ENCODE assay signal across 18 cellular contexts in the genomic region with DNA sequence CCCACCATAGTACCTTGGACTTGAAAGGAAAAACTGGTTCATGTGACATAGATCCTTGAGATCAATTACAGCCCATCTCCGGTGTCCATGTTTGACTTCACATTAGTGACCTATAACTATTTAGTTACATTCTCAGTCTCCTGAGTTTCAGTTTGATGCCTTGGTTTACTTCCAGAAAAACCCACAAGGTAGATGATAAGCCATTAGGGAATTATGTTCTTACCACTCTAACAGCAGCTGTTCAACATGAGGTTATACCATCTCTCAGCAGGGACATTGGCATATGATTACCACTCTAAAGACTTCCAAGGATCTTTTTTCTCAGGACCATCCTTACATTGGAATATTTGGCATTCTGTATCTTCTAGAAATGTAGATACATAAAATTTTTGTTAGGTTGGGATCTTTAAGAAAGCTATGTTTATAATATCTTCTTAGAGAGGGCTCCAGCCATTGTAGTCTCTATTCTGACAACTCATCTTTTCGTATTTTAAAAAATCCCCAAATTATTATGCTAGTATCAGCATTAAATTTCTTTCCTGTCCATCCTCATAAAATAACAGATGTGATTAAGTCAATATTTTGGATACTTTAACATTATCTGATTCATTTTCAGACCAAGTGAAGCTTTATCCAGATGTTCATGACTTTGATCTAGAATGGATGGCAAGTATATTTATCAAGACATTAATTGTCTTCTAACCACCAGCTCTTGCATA.
DNase-seq lines count a peak whose midpoint lies in the region; ATAC-seq and TF ChIP-seq lines count a peak whose summit lies in the region.
"Had no signal": no experiment of that assay in that cellular context is flagged by ENCODE, and none has a peak within 500 bp of the region (broad histone marks: within the 10 kb centered on the region; RNA-seq: fewer than 3 reads in every experiment).

No MANE protein-coding gene starts in this region.

- peaks cover under 1% of the 10 kb centered on the region for H3K9me3 Mint-ChIP-seq in mesothelial cell of epicardium
- peaks cover 4% of the 10 kb centered on the region; the same call in 1 of the 3 replicates for H3K9me3 Mint-ChIP-seq in GM23338
- H3K9me3 Mint-ChIP-seq in naive thymus-derived CD8-positive, alpha-beta T cell = no peaks in the 10 kb centered on the region
- H3K9me3 Mint-ChIP-seq: H9 had no signal

- H3K36me3 ChIP-seq in GM23338 (ENCODE audit: insufficient read depth) (no peaks in the 10 kb centered on the region), OCI-LY7 (ENCODE audit: insufficient read depth, low read length) (no peaks in the 10 kb centered on the region)
- H3K36me3 ChIP-seq: BE2C had no signal

- H3K27me3 Mint-ChIP-seq in mesothelial cell of epicardium (ENCODE audit: low read depth) (no peaks in the 10 kb centered on the region), GM23338 (ENCODE audit: insufficient read depth, low read depth, poor library complexity) (peaks cover 2% of the 10 kb centered on the region)
- peaks cover 0 to 14% (median 0%) of the 10 kb centered on the region in 5 donors for H3K27me3 Mint-ChIP-seq in naive thymus-derived CD8-positive, alpha-beta T cell
- H3K27me3 Mint-ChIP-seq: CD4-positive, alpha-beta memory T cell had no signal

- H3K4me1 ChIP-seq in GM23338 (ENCODE audit: insufficient read depth) = peaks cover 4% of the 10 kb centered on the region; the same call in 1 of the 2 replicates
- no peaks in the 10 kb centered on the region for H3K4me1 ChIP-seq in OCI-LY7 (ENCODE audit: insufficient read depth, low read length, poor library complexity, severe bottlenecking)
- H3K4me1 ChIP-seq: BE2C had no signal

- H3K4me1 Mint-ChIP-seq in mesothelial cell of epicardium (peaks cover 43% of the 10 kb centered on the region), GM23338 (peaks cover 3% of the 10 kb centered on the region; the same call in 1 of the 3 replicates)
- H3K4me1 Mint-ChIP-seq in naive thymus-derived CD8-positive, alpha-beta T cell = no peaks in the 10 kb centered on the region
- H3K4me1 Mint-ChIP-seq: CD4-positive, alpha-beta memory T cell had no signal

- TF ChIP-seq CTCF in astrocyte of the spinal cord (IDR thresholded peaks at IDR 0.05; ENCODE audit: low read depth, low read length) = no peak
- TF ChIP-seq CTCF in mesothelial cell of epicardium (IDR thresholded peaks at IDR 0.05; ENCODE audit: unreplicated experiment) = no peak
- TF ChIP-seq CTCF in GM23338 (conservative IDR thresholded peaks at IDR 0.05; ENCODE audit: low read depth in 2 of 2) = no peak
- no peak for TF ChIP-seq CTCF in OCI-LY7 (conservative IDR thresholded peaks at IDR 0.05; ENCODE audit: low read length)

- no peaks in the 10 kb centered on the region for H3K9me3 ChIP-seq in OCI-LY7 (ENCODE audit: low read length)
- H3K9me3 ChIP-seq: BE2C had no signal

- H3K4me3 Mint-ChIP-seq in mesothelial cell of epicardium (no peak overlapping the region), GM23338 (no peak overlapping the region)
- no peak overlapping the region for H3K4me3 Mint-ChIP-seq in naive thymus-derived CD8-positive, alpha-beta T cell
- H3K4me3 Mint-ChIP-seq: CD4-positive, alpha-beta memory T cell; H9 had no signal

- no TSS peak for BruUV-seq in OCI-LY7 (replicated peaks; lab: Mats Ljungman, UMichigan)

- in situ Hi-C loops in ACHN (cut with HindIII; ENCODE audit: low pct_ligation_motif_present, low pct_unique_long_range_greater_than_20kb, low sequenced_read_pairs) = no loop called here
- in situ Hi-C loops in astrocyte of the spinal cord (cut with HindIII; ENCODE audit: low sequenced_read_pairs) = no loop called here

- CTCF ChIA-PET in OCI-LY7 (lab: Charles Lee; ENCODE audit: unreplicated experiment) = no interaction called here

- intact Hi-C loops in OCI-LY7 (cut with micrococcal nuclease; ENCODE audit: unreplicated experiment) = no loop called here

- H3K9me2 ChIP-seq in GM23338 (ENCODE audit: insufficient read depth) (no peaks in the 10 kb centered on the region; the same call in 1 of the 2 replicates), OCI-LY7 (ENCODE audit: insufficient read depth, low read length) (no peaks in the 10 kb centered on the region)

- ATAC-seq in GM23338 = no peak
- ATAC-seq in naive thymus-derived CD8-positive, alpha-beta T cell = no peak

- POLR2A ChIA-PET in naive thymus-derived CD8-positive, alpha-beta T cell (lab: Charles Lee) = no interaction called here
- POLR2A ChIA-PET in OCI-LY7 (lab: Charles Lee) = no interaction called here

- H3K4me3 ChIP-seq in astrocyte of the spinal cord (ENCODE audit: low read depth, low read length) (no peak overlapping the region), GM23338 (no peak overlapping the region), OCI-LY7 (ENCODE audit: low read depth, low read length, poor library complexity, severe bottlenecking) (no peak overlapping the region)
- H3K4me3 ChIP-seq: SK-N-MC had no signal

- H3F3A ChIP-seq in GM23338 (replicated peaks; ENCODE audit: low read depth) = no peaks in the 10 kb centered on the region

- H2AFZ ChIP-seq in GM23338 = no peak overlapping the region
- H2AFZ ChIP-seq in OCI-LY7 (ENCODE audit: low read length) = no peak overlapping the region

- H3K27ac Mint-ChIP-seq in mesothelial cell of epicardium = peak overlapping the region; percentile 21
- H3K27ac Mint-ChIP-seq in GM23338 = no peak overlapping the region
- no peak overlapping the region for H3K27ac Mint-ChIP-seq in naive thymus-derived CD8-positive, alpha-beta T cell
- H3K27ac Mint-ChIP-seq: CD4-positive, alpha-beta memory T cell; H9 had no signal

- no peaks in the 10 kb centered on the region for H3K79me2 ChIP-seq in GM23338 (replicated peaks; ENCODE audit: insufficient read depth)
- no peaks in the 10 kb centered on the region for H3K79me2 ChIP-seq in OCI-LY7 (ENCODE audit: insufficient read depth, low read depth, low read length)

- DNase-seq in ACHN (peak; percentile 27), M059J (ENCODE audit: low read depth) (peak; percentile 23), astrocyte of the spinal cord (ENCODE audit: low read depth, low spot score) (peak; percentile 14), mesothelial cell of epicardium (ENCODE audit: low spot score in 2 of 2, unreplicated experiment in 2 of 2) (no peak), GM23338 (ENCODE audit: low spot score) (no peak), OCI-LY7 (ENCODE audit: low spot score) (no peak), D341Med (ENCODE audit: low spot score) (no peak)
- no peak for DNase-seq in naive thymus-derived CD8-positive, alpha-beta T cell
- DNase-seq: BE2C; CD4-positive, alpha-beta memory T cell; H9; Karpas-422; NCI-H1417; NCI-H1930; NCI-H2227 treated with DMSO at 0.1 percent for 48 hours; NCI-H526 treated with DMSO at 0.1 percent for 48 hours; OCI-M1 had no signal

- H4K20me1 ChIP-seq in GM23338 (replicated peaks; ENCODE audit: insufficient read depth) (no peaks in the 10 kb centered on the region), OCI-LY7 (ENCODE audit: insufficient read depth, low read length) (no peaks in the 10 kb centered on the region)

- H3K27ac ChIP-seq in GM23338 (ENCODE audit: low read depth) (no peak overlapping the region), OCI-LY7 (ENCODE audit: low read depth, low read length, poor library complexity, severe bottlenecking) (no peak overlapping the region)
- H3K27ac ChIP-seq: SK-N-MC had no signal

- H3K4me2 ChIP-seq in GM23338 (no peak overlapping the region), OCI-LY7 (ENCODE audit: low read length) (no peak overlapping the region)

- H3K36me3 Mint-ChIP-seq in mesothelial cell of epicardium (no peaks in the 10 kb centered on the region), GM23338 (ENCODE audit: low read depth) (no peaks in the 10 kb centered on the region)
- H3K36me3 Mint-ChIP-seq in naive thymus-derived CD8-positive, alpha-beta T cell = no peaks in the 10 kb centered on the region
- H3K36me3 Mint-ChIP-seq: CD4-positive, alpha-beta memory T cell had no signal

- no peaks in the 10 kb centered on the region for H3K27me3 ChIP-seq in GM23338 (ENCODE audit: insufficient read depth)
- H3K27me3 ChIP-seq: BE2C had no signal

TF ChIP-seq in GM23338, 12 proteins besides CTCF, POLR2A, EP300 and RAD21 (continues in another document):
- no peak for TF ChIP-seq EZH2phosphoT487 (IDR thresholded peaks at IDR 0.05; ENCODE audit: unreplicated experiment)

Comparison
In these comparisons a context has a peak if more than half of its experiments do, and no peak if none do; other contexts are left out.
1. DNase-seq: peak in ACHN (single experiment), M059J (single experiment) and astrocyte of the spinal cord (single experiment); none in mesothelial cell of epicardium (0 of 2), GM23338 (single experiment), naive thymus-derived CD8-positive, alpha-beta T cell (0 of 10), OCI-LY7 (single experiment) and D341Med (single experiment).